ENCODE assay signal across 28 cellular contexts in the genomic region with DNA sequence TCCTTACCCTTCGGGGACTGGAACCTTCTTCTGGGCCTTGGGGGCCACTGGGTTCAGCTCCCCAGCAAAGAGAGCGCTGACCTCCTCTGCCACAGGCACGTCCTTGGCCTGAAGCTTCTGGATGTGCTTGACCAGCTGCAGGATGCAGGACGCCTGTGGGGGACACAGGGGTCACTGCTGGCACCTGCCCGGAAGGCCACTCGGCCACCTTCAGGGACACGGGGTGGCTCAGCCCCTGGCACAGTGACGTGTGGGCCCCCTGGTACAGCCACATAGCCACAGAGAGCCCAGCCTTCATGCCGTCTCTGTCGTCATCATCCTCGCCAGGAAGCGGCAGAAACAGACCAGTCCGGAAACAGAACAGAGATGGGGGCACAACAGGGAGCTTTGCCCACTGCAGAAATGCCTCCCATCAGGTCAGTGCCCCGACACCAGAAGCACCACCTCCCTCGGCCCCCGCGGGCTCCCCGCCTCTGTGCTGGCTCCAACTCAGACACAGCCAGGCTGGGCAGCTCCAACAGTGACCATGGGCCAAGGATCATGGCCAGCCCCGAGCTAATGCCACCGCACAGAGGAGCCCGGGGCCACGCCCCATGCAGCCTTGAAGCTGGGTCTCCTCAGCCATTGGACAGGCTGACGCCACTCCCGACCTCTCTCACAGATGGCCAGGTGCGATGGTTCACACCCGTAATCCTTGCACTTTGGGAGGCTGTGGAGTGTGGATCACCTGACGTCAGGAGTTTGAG.
"Had no signal": no experiment of that assay in that cellular context is flagged by ENCODE, and none has a peak within 500 bp of the region (broad histone marks: within the 10 kb centered on the region; RNA-seq: fewer than 3 reads in every experiment).

No MANE protein-coding gene starts in this region.

- H3K4me3 Mint-ChIP-seq: dendritic cell treated with granulocyte-macrophage colony-stimulating factor and Interleukin-4, amounts not matched to agents 40 ng/mL and 50 ng/mL, for 4 days; endodermal cell; mesothelial cell of epicardium; naive B cell; nephron; neural progenitor cell; stimulated activated naive CD8-positive, alpha-beta T cell treated with anti-CD3 and anti-CD28 coated beads, Interleukin-15, amount 100 ng/mL, for 72 hours had no signal

- H3K27me3 ChIP-seq: colonic mucosa, gastrocnemius medialis, neural progenitor cell, spleen, suprapubic skin, transverse colon, upper lobe of right lung, uterus had no signal

- H3K4me3 ChIP-seq: colonic mucosa, gastrocnemius medialis, lung, mucosa of descending colon, neural progenitor cell, psoas muscle, skin epidermis, spleen, suprapubic skin, transverse colon, upper lobe of right lung, uterus had no signal

- H3K27ac Mint-ChIP-seq: dendritic cell treated with granulocyte-macrophage colony-stimulating factor and Interleukin-4, amounts not matched to agents 40 ng/mL and 50 ng/mL, for 4 days; endodermal cell; mesothelial cell of epicardium; naive B cell; nephron; neural progenitor cell had no signal

- FAIRE-seq: keratinocyte had no signal

- H3K36me3 ChIP-seq: neural progenitor cell, uterus had no signal

- DNase-seq: colonic mucosa; effector CD8-positive, alpha-beta T cell; endodermal cell; foreskin fibroblast; gastrocnemius medialis; mesenchymal stem cell; mucosa of descending colon; naive B cell; psoas muscle; stimulated activated CD4-positive, alpha-beta T cell treated with anti-CD3 and anti-CD28 coated beads, Interleukin-4, amount 100 ng/mL, for 4 hours; stimulated activated naive CD4-positive, alpha-beta T cell; stimulated activated naive CD8-positive, alpha-beta T cell treated with anti-CD3 and anti-CD28 coated beads, Interleukin-15, amount 100 ng/mL, for 72 hours; transverse colon; upper lobe of right lung; uterus had no signal

- ATAC-seq: esophagus mucosa; gastrocnemius medialis; left lobe of liver; mucosa of descending colon; psoas muscle; right cardiac atrium; stimulated activated naive CD8-positive, alpha-beta T cell treated with anti-CD3 and anti-CD28 coated beads, Interleukin-15, amount 100 ng/mL, for 72 hours; upper lobe of right lung had no signal

- H3K9me3 Mint-ChIP-seq: dendritic cell treated with granulocyte-macrophage colony-stimulating factor and Interleukin-4, amounts not matched to agents 40 ng/mL and 50 ng/mL, for 4 days; endodermal cell; mesothelial cell of epicardium; naive B cell; nephron; neural progenitor cell; stimulated activated naive CD8-positive, alpha-beta T cell treated with anti-CD3 and anti-CD28 coated beads, Interleukin-15, amount 100 ng/mL, for 72 hours had no signal

- H2AFZ ChIP-seq: neural progenitor cell had no signal

- H3K27ac ChIP-seq: colonic mucosa, epithelial cell of prostate, gastrocnemius medialis, neural progenitor cell, psoas muscle, skin epidermis, spleen, suprapubic skin, transverse colon, upper lobe of right lung, uterus had no signal

- H3K9me3 ChIP-seq: colonic mucosa, gastrocnemius medialis, mucosa of descending colon, psoas muscle, spleen, suprapubic skin, transverse colon, upper lobe of right lung, uterus had no signal

- H3K4me1 Mint-ChIP-seq: endodermal cell, mesothelial cell of epicardium, nephron, neural progenitor cell had no signal

- H3K9ac ChIP-seq: neural progenitor cell had no signal

- H3K4me1 ChIP-seq: colonic mucosa, gastrocnemius medialis, neural progenitor cell, psoas muscle, suprapubic skin, transverse colon, upper lobe of right lung, uterus had no signal

- H3K27me3 Mint-ChIP-seq: dendritic cell treated with granulocyte-macrophage colony-stimulating factor and Interleukin-4, amounts not matched to agents 40 ng/mL and 50 ng/mL, for 4 days; naive B cell; stimulated activated naive CD8-positive, alpha-beta T cell treated with anti-CD3 and anti-CD28 coated beads, Interleukin-15, amount 100 ng/mL, for 72 hours had no signal

- H3K4me2 ChIP-seq: neural progenitor cell had no signal
